Comparison of ENCODE assay signal across 1 cellular context in the genomic region with DNA sequence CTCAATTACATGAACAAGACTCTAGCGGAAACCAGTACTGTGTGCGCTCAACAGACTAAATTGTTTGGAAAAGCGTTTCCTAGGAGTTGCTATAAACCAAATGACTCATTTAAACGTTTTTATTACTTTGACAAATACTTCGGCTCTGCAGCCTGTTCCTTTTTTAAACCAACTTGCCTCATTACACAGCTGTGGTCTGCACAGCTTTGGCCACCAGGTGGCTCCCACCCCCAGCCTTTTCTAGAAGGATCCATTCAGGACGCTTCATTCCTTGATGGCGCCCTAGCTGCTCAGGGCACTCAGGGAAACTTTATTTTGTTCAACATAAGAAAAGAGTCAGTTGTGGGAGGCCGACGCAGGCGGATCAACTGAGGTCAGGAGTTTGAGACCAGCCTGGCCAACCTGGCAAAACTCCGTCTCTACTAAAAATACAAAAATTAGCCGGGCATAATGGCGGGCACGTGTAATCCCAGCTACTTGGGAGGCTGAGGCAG.
TF ChIP-seq lines count a peak whose summit lies in the region.

No MANE protein-coding gene starts in this region.

TF ChIP-seq in HEK293, 187 proteins besides CTCF, POLR2A, EP300 and RAD21 (continued from another document):
- TF ChIP-seq, protein P1, sequence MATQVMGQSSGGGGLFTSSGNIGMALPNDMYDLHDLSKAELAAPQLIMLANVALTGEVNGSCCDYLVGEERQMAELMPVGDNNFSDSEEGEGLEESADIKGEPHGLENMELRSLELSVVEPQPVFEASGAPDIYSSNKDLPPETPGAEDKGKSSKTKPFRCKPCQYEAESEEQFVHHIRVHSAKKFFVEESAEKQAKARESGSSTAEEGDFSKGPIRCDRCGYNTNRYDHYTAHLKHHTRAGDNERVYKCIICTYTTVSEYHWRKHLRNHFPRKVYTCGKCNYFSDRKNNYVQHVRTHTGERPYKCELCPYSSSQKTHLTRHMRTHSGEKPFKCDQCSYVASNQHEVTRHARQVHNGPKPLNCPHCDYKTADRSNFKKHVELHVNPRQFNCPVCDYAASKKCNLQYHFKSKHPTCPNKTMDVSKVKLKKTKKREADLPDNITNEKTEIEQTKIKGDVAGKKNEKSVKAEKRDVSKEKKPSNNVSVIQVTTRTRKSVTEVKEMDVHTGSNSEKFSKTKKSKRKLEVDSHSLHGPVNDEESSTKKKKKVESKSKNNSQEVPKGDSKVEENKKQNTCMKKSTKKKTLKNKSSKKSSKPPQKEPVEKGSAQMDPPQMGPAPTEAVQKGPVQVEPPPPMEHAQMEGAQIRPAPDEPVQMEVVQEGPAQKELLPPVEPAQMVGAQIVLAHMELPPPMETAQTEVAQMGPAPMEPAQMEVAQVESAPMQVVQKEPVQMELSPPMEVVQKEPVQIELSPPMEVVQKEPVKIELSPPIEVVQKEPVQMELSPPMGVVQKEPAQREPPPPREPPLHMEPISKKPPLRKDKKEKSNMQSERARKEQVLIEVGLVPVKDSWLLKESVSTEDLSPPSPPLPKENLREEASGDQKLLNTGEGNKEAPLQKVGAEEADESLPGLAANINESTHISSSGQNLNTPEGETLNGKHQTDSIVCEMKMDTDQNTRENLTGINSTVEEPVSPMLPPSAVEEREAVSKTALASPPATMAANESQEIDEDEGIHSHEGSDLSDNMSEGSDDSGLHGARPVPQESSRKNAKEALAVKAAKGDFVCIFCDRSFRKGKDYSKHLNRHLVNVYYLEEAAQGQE (tag by site-specific recombination; IDR thresholded peaks at IDR 0.05): no peak
- peak; percentile 46; the same call in 1 of the 2 replicates for TF ChIP-seq ZNF561 (tag by site-specific recombination; IDR thresholded peaks at IDR 0.05; ENCODE audit: borderline replicate concordance)
- peak; percentile 17; the same call in 1 of the 2 replicates for TF ChIP-seq KLF8 (tag by site-specific recombination; IDR thresholded peaks at IDR 0.05)
- peak; percentile 36; the same call in 1 of the 2 replicates for TF ChIP-seq SCRT2 (tag by site-specific recombination; IDR thresholded peaks at IDR 0.05)
- TF ChIP-seq, protein P2, sequence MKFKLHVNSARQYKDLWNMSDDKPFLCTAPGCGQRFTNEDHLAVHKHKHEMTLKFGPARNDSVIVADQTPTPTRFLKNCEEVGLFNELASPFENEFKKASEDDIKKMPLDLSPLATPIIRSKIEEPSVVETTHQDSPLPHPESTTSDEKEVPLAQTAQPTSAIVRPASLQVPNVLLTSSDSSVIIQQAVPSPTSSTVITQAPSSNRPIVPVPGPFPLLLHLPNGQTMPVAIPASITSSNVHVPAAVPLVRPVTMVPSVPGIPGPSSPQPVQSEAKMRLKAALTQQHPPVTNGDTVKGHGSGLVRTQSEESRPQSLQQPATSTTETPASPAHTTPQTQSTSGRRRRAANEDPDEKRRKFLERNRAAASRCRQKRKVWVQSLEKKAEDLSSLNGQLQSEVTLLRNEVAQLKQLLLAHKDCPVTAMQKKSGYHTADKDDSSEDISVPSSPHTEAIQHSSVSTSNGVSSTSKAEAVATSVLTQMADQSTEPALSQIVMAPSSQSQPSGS (tag by site-specific recombination; IDR thresholded peaks at IDR 0.05; ENCODE audit: low read depth): no peak
- no peak for TF ChIP-seq ZNF585B (tag by site-specific recombination; IDR thresholded peaks at IDR 0.05)
- TF ChIP-seq ZNF660 (tag by site-specific recombination; IDR thresholded peaks at IDR 0.05): peak; percentile 83
- TF ChIP-seq, protein P3, sequence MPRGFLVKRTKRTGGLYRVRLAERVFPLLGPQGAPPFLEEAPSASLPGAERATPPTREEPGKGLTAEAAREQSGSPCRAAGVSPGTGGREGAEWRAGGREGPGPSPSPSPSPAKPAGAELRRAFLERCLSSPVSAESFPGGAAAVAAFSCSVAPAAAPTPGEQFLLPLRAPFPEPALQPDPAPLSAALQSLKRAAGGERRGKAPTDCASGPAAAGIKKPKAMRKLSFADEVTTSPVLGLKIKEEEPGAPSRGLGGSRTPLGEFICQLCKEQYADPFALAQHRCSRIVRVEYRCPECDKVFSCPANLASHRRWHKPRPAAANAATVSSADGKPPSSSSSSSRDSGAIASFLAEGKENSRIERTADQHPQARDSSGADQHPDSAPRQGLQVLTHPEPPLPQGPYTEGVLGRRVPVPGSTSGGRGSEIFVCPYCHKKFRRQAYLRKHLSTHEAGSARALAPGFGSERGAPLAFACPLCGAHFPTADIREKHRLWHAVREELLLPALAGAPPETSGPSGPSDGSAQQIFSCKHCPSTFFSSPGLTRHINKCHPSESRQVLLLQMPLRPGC (tag by site-specific recombination; IDR thresholded peaks at IDR 0.05): no peak
- TF ChIP-seq FEZF1 (tag by site-specific recombination; IDR thresholded peaks at IDR 0.05): peak; percentile 18; the same call in 1 of the 2 replicates
- no peak for TF ChIP-seq ZNF211 (tag by site-specific recombination; IDR thresholded peaks at IDR 0.05; ENCODE audit: low read depth)
- TF ChIP-seq, protein P4, sequence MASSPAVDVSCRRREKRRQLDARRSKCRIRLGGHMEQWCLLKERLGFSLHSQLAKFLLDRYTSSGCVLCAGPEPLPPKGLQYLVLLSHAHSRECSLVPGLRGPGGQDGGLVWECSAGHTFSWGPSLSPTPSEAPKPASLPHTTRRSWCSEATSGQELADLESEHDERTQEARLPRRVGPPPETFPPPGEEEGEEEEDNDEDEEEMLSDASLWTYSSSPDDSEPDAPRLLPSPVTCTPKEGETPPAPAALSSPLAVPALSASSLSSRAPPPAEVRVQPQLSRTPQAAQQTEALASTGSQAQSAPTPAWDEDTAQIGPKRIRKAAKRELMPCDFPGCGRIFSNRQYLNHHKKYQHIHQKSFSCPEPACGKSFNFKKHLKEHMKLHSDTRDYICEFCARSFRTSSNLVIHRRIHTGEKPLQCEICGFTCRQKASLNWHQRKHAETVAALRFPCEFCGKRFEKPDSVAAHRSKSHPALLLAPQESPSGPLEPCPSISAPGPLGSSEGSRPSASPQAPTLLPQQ (tag by site-specific recombination; IDR thresholded peaks at IDR 0.05): peak; percentile 45; the same call in 1 of the 2 replicates
- 0 out of 2 replicates have a peak, but pooled peaks have one; percentile 18 for TF ChIP-seq ZNF610 (tag by site-specific recombination; IDR thresholded peaks at IDR 0.05; ENCODE audit: borderline replicate concordance)
- 0 out of 2 replicates have a peak, but pooled peaks have one; percentile 26 for TF ChIP-seq ZNF558 (tag by site-specific recombination; IDR thresholded peaks at IDR 0.05)
- TF ChIP-seq, protein P5, sequence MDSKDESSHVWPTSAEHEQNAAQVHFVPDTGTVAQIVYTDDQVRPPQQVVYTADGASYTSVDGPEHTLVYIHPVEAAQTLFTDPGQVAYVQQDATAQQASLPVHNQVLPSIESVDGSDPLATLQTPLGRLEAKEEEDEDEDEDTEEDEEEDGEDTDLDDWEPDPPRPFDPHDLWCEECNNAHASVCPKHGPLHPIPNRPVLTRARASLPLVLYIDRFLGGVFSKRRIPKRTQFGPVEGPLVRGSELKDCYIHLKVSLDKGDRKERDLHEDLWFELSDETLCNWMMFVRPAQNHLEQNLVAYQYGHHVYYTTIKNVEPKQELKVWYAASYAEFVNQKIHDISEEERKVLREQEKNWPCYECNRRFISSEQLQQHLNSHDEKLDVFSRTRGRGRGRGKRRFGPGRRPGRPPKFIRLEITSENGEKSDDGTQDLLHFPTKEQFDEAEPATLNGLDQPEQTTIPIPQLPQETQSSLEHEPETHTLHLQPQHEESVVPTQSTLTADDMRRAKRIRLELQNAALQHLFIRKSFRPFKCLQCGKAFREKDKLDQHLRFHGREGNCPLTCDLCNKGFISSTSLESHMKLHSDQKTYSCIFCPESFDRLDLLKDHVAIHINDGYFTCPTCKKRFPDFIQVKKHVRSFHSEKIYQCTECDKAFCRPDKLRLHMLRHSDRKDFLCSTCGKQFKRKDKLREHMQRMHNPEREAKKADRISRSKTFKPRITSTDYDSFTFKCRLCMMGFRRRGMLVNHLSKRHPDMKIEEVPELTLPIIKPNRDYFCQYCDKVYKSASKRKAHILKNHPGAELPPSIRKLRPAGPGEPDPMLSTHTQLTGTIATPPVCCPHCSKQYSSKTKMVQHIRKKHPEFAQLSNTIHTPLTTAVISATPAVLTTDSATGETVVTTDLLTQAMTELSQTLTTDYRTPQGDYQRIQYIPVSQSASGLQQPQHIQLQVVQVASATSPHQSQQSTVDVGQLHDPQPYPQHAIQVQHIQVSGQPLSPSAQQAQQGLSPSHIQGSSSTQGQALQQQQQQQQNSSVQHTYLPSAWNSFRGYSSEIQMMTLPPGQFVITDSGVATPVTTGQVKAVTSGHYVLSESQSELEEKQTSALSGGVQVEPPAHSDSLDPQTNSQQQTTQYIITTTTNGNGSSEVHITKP (tag by site-specific recombination; IDR thresholded peaks at IDR 0.05): 0 out of 2 replicates have a peak, but pooled peaks have one; percentile 26
- TF ChIP-seq ZNF600 (tag by site-specific recombination; IDR thresholded peaks at IDR 0.05): 0 out of 2 replicates have a peak, but pooled peaks have one; percentile 17
- peak; percentile 32; the same call in 1 of the 2 replicates for TF ChIP-seq YY1 (tag by site-specific recombination; IDR thresholded peaks at IDR 0.05)
- peak; percentile 50 for TF ChIP-seq ZNF629 (tag by site-specific recombination; IDR thresholded peaks at IDR 0.05)
- peak; percentile 93 for TF ChIP-seq ZNF654 (tag by site-specific recombination; IDR thresholded peaks at IDR 0.05; ENCODE audit: low read depth)
- TF ChIP-seq SP7 (tag by site-specific recombination; IDR thresholded peaks at IDR 0.05): 0 out of 2 replicates have a peak, but pooled peaks have one; percentile 38
- TF ChIP-seq ZNF2 (tag by site-specific recombination; IDR thresholded peaks at IDR 0.05): peak; percentile 41; the same call in 1 of the 2 replicates
- TF ChIP-seq IKZF3 (tag by site-specific recombination; IDR thresholded peaks at IDR 0.05): no peak
